In the genomic region with DNA sequence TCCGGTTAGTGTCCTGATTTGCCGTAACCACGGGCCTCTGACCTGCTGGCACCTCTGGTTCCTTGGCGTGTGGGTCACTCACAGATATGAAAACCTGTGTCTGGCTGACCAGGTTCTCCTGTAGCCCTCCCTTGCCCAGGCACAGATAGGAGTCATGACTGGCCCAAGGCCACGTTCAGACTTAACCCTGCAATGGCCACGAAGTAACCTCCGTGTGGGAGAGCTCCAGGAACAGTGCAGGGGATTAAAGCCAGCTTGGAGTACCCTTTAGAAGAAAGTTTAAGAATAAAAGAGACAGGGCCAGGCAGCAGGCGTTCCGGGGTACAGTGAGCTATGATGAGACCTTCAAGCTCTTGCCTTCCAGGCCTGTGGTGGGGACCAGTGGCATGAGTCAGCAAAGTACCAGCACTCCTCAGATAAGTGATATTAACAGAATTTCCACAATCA, we compare ENCODE assay signal across 12 cellular contexts. TPM values are rescaled to one million over a fixed set of nuclear protein-coding genes. Genes with fewer than 3 reads are reported as not detected.
DNase-seq lines count a peak whose midpoint lies in the region; ATAC-seq, FAIRE-seq and TF ChIP-seq lines count a peak whose summit lies in the region.
"Had no signal": no experiment of that assay in that cellular context is flagged by ENCODE, and none has a peak within 500 bp of the region (broad histone marks: within the 10 kb centered on the region; RNA-seq: fewer than 3 reads in every experiment).

No MANE protein-coding gene starts in this region.

- H3K36me3 ChIP-seq in K562 (ENCODE audit: control insufficient read depth, insufficient read depth, low read length): peaks cover 97% of the 10 kb centered on the region
- peaks cover 26 to 75% of the 10 kb centered on the region in 2 experiments for H3K36me3 ChIP-seq in HepG2 (replicated peaks in 1 of 2; ENCODE audit: control insufficient read depth in 1 of 2, insufficient read depth in 2 of 2, low read length in 2 of 2)
- H3K36me3 ChIP-seq: cardiac muscle cell had no signal

- H3K4me1 ChIP-seq in K562 (replicated peaks in 1 of 2; ENCODE audit: control insufficient read depth in 2 of 2, insufficient read depth in 2 of 2, low read length in 2 of 2) (peaks cover 5 to 28% of the 10 kb centered on the region in 2 experiments; a peak in 4 of 5 replicates), HepG2 (ENCODE audit: insufficient read depth, low read length) (peaks cover 18% of the 10 kb centered on the region)

- peak overlapping the region in 1 of 2 experiments; percentile 27; a peak in 1 of 4 replicates for H3K9ac ChIP-seq in K562 (ENCODE audit: insufficient read depth in 1 of 2, low read depth in 2 of 2, low read length in 2 of 2)
- H3K9ac ChIP-seq in HepG2 (ENCODE audit: insufficient read depth, low read depth, low read length): no peak overlapping the region

- H3K9me3 ChIP-seq in K562 (replicated peaks; ENCODE audit: control insufficient read depth, insufficient read depth, low read depth, low read length): no peaks in the 10 kb centered on the region
- no peaks in the 10 kb centered on the region for H3K9me3 ChIP-seq in HepG2 (ENCODE audit: low read length)

- H3K4me3 ChIP-seq in K562 (no peak overlapping the region), HepG2 (replicated peaks in 1 of 3; ENCODE audit: insufficient read depth in 1 of 3, low read depth in 2 of 3, low read length in 3 of 3) (no peak overlapping the region)
- H3K4me3 ChIP-seq: cardiac muscle cell had no signal

- no peak for DNase-seq in Right ventricle myocardium superior
- no peak for DNase-seq in Right ventricle myocardium inferior (ENCODE audit: missing footprints)
- DNase-seq in K562 (ENCODE audit: extremely low read depth in 1 of 4, low spot score in 3 of 4): peak in 1 of 4 experiments; percentile 26
- no peak for DNase-seq in HepG2 (ENCODE audit: low spot score)
- no peak for DNase-seq in nucleus accumbens (lab: John Stamatoyannopoulos, UW)
- no peak for DNase-seq in SW 1271 (lab: John Stamatoyannopoulos, UW)
- no peak for DNase-seq in NCI-H2029 (lab: John Stamatoyannopoulos, UW)
- DNase-seq: AML-193, NCI-H2171 treated with DMSO at 0.1 percent for 48 hours, T1000 had no signal

- BruUV-seq in K562 (replicated peaks; lab: Mats Ljungman, UMichigan) (no TSS peak), HepG2 (replicated peaks; lab: Mats Ljungman, UMichigan) (no TSS peak)

- 55% methylated on average over 9 of the region's 9 CpGs for WGBS in K562 (ENCODE audit: insufficient coverage, low coverage, missing lambda C conversion rate)
- 92% methylated on average over 9 of the region's 9 CpGs for WGBS in HepG2 (ENCODE audit: low lambda C conversion rate)

- peaks cover 8% of the 10 kb centered on the region for H3K79me2 ChIP-seq in K562 (ENCODE audit: control insufficient read depth, insufficient read depth, low read length)
- peaks cover 2% of the 10 kb centered on the region for H3K79me2 ChIP-seq in HepG2 (ENCODE audit: insufficient read depth, low read length)

- ATAC-seq in Right ventricle myocardium superior (ENCODE audit: poor library complexity) (peak; percentile 51), Right ventricle myocardium inferior (no peak), K562 (peak; percentile 9; the same call in 2 of the 3 replicates), HepG2 (no peak), GM21381 (IDR thresholded peaks at IDR 0.05; ENCODE audit: unreplicated experiment) (no peak)

- in situ Hi-C loops in K562 (cut with MboI): no loop called here
- in situ Hi-C loops in HepG2 (cut with HindIII; ENCODE audit: extremely low pct_ligation_motif_present, low pct_unique_long_range_greater_than_20kb): no loop called here

- FAIRE-seq in K562 (lab: Jason Lieb, UNC) (no peak), HepG2 (lab: Jason Lieb, UNC) (no peak)

- TF ChIP-seq EP300 in K562 (IDR thresholded peaks at IDR 0.05; ENCODE audit: low read length): no peak
- TF ChIP-seq EP300 in HepG2 (IDR thresholded peaks at IDR 0.05; ENCODE audit: low read depth in 2 of 2, low read length in 2 of 2): no peak
- no peak for TF ChIP-seq EP300 in HepG2 (CRISPR knock-in tag; IDR thresholded peaks at IDR 0.05; ENCODE audit: borderline replicate concordance)

- H3K27ac ChIP-seq in K562 (ENCODE audit: extremely low read depth, low read depth, low read length) (peak overlapping the region; percentile 25; the same call in 2 of the 3 replicates), HepG2 (ENCODE audit: extremely low read length, insufficient read depth, low read length) (no peak overlapping the region)
- H3K27ac ChIP-seq: cardiac muscle cell had no signal

- no peak overlapping the region for H3K4me2 ChIP-seq in K562 (ENCODE audit: insufficient read depth, low read length)
- no peak overlapping the region for H3K4me2 ChIP-seq in HepG2 (ENCODE audit: low read depth, low read length)

- CTCF ChIA-PET in K562 (lab: Yijun Ruan, JAX; ENCODE audit: low intra/inter-chr PET ratio) (no interaction called here), HepG2 (lab: Yijun Ruan, JAX; ENCODE audit: low intra/inter-chr PET ratio, low total read pairs) (no interaction called here)

- POLR2A ChIA-PET in K562 (lab: Yijun Ruan, JAX) (interaction anchor here (0.6 to 2.0 kb wide), 3 partner anchors 9 to 504 kb away, joined by 3 to 9 read pairs (median 6); no protein-coding TSS in a partner anchor), HepG2 (lab: Yijun Ruan, JAX) (no interaction called here)

- H2AFZ ChIP-seq in K562 (ENCODE audit: low read depth, low read length): no peak overlapping the region
- H2AFZ ChIP-seq in HepG2 (ENCODE audit: low read length): no peak overlapping the region

- H3K27me3 ChIP-seq in K562 (ENCODE audit: control insufficient read depth in 2 of 2, insufficient read depth in 2 of 2, low read length in 2 of 2) (no peaks in the 10 kb centered on the region), HepG2 (ENCODE audit: control insufficient read depth in 1 of 2, insufficient read depth in 2 of 2, low read length in 2 of 2) (no peaks in the 10 kb centered on the region)
- H3K27me3 ChIP-seq: cardiac muscle cell had no signal

- no peaks in the 10 kb centered on the region for H3K9me1 ChIP-seq in K562 (ENCODE audit: control insufficient read depth, insufficient read depth, low read length)

- H4K20me1 ChIP-seq in K562 (replicated peaks; ENCODE audit: control insufficient read depth, insufficient read depth, low read length): 0 out of 2 replicates have a peak, but pooled peaks cover 2% of the 10 kb centered on the region
- H4K20me1 ChIP-seq in HepG2 (ENCODE audit: insufficient read depth, low read length): no peaks in the 10 kb centered on the region

- no peak for TF ChIP-seq POLR2A in K562 (conservative IDR thresholded peaks at IDR 0.05)
- no peak for TF ChIP-seq POLR2A in HepG2 (IDR thresholded peaks at IDR 0.05; ENCODE audit: insufficient read depth in 1 of 2, low read depth in 2 of 2, low read length in 2 of 2)

- intact Hi-C loops in Right ventricle myocardium superior (cut with DNase I): no loop called here
- intact Hi-C loops in Right ventricle myocardium inferior (cut with DNase I): no loop called here
- intact Hi-C loops in K562 (cut with micrococcal nuclease): no loop called here
- intact Hi-C loops in HepG2 (cut with micrococcal nuclease; ENCODE audit: unreplicated experiment): no loop called here

- TF ChIP-seq CTCF in K562 (IDR thresholded peaks at IDR 0.05 in 2 of 3, conservative IDR thresholded peaks at IDR 0.05 in 1 of 3; ENCODE audit: insufficient read depth in 2 of 3, low read depth in 1 of 3, low read length in 3 of 3) (no peak), HepG2 (CRISPR knock-in tag; IDR thresholded peaks at IDR 0.05) (no peak)

- TF ChIP-seq RAD21 in K562 (CRISPR knock-in tag; conservative IDR thresholded peaks at IDR 0.05 in 1 of 2, IDR thresholded peaks at IDR 0.05 in 1 of 2) (no peak), HepG2 (CRISPR knock-in tag; IDR thresholded peaks at IDR 0.05) (no peak)

RNA-seq across cellular contexts. Expression of a gene that starts 25.5 kb away (rescaled TPM):
- total RNA-seq in Right ventricle myocardium superior (2.2 TPM), Right ventricle myocardium inferior (3.0 TPM), K562 (2014; rRNA removed) (35.4 and 36.1 TPM in 2 replicates), K562 (2014; rRNA removed; fragmentation: Illumina TruSeq; extraction: Trizol) (33.6 and 37.3 TPM in 2 replicates), K562 (2015; rRNA removed; fragmentation: Illumina TruSeq; extraction: Trizol) (38.9 and 41.1 TPM in 2 replicates), K562 (2021) (39.9 and 46.2 TPM in 2 replicates), HepG2 (2016; rRNA removed; fragmentation: Illumina TruSeq; extraction: Trizol) (35.5 and 41.4 TPM in 2 replicates)
- total RNA-seq in K562 (2011; cell fraction: chromatin; rRNA removed; ENCODE audit: low replicate concordance): 153 and 177 TPM in 2 replicates
- total RNA-seq in K562 (2011; cell fraction: nucleolus; rRNA removed): 96.4 and 101 TPM in 2 replicates
- 140 and 180 TPM in 2 replicates for total RNA-seq in K562 (2011; cell fraction: nucleoplasm; rRNA removed)
- polyA plus RNA-seq in K562 (2011; rRNA removed) (59.4 and 63.0 TPM in 2 replicates), K562 (2014; fragmentation: Illumina TruSeq; extraction: Trizol) (44.9 and 49.8 TPM in 2 replicates), K562 (2014; fragmentation: Nextera tagmentation; extraction: Ambion mirVana) (10 to 100 TPM; 30.6 to 38.9 TPM), K562 (2014; rRNA removed) (35.5 and 49.5 TPM in 2 replicates), HepG2 (2011; rRNA removed) (15.0 and 19.7 TPM in 2 replicates)
- 36.2 and 39.3 TPM in 2 replicates for polyA plus RNA-seq in K562 (2011; cell fraction: cytosol; rRNA removed)
- 103 and 125 TPM in 2 replicates for polyA plus RNA-seq in K562 (2011; cell fraction: nucleus; rRNA removed)
- 35.5 and 43.1 TPM in 2 replicates for polyA plus RNA-seq in K562 (2012)
- polyA minus RNA-seq in K562 (2011; rRNA and poly(A)+ RNA removed): 65.4 and 67.6 TPM in 2 replicates
- 22.3 and 36.6 TPM in 2 replicates for polyA minus RNA-seq in K562 (2011; cell fraction: cytosol; rRNA and poly(A)+ RNA removed)
- polyA minus RNA-seq in K562 (2011; cell fraction: nucleus; rRNA and poly(A)+ RNA removed): 46.7 and 67.0 TPM in 2 replicates
- 8.3 and 11.5 TPM in 2 replicates for total RNA-seq in HepG2 (2016; cell fraction: cytosol; rRNA removed; fragmentation: Illumina TruSeq; extraction: Trizol; ENCODE audit: low read depth)
- 35.8 and 39.7 TPM in 2 replicates for total RNA-seq in HepG2 (2016; cell fraction: insoluble cytoplasmic fraction; rRNA removed; fragmentation: Illumina TruSeq; extraction: Trizol)
- 17.2 and 19.2 TPM in 2 replicates for total RNA-seq in HepG2 (2016; cell fraction: membrane; rRNA removed; fragmentation: Illumina TruSeq; extraction: Trizol)
- 37.7 and 41.8 TPM in 2 replicates for total RNA-seq in HepG2 (2016; cell fraction: nucleus; rRNA removed; fragmentation: Illumina TruSeq; extraction: Trizol)
- 11.4 and 14.1 TPM in 2 replicates for polyA plus RNA-seq in HepG2 (2011; cell fraction: cytosol; rRNA removed)
- polyA plus RNA-seq in HepG2 (2011; cell fraction: nucleus; rRNA removed): 21.1 and 29.9 TPM in 2 replicates
- polyA plus RNA-seq in HepG2 (2012): 7.0 and 12.0 TPM in 2 replicates
- polyA plus RNA-seq in HepG2 (2016; cell fraction: cytosol; fragmentation: Illumina TruSeq; extraction: Trizol; ENCODE audit: low read depth): 4.1 and 8.1 TPM in 2 replicates
- polyA plus RNA-seq in HepG2 (2016; cell fraction: insoluble cytoplasmic fraction; fragmentation: Illumina TruSeq; extraction: Trizol; ENCODE audit: low read depth): 36.7 and 40.3 TPM in 2 replicates
- polyA plus RNA-seq in HepG2 (2016; cell fraction: membrane; fragmentation: Illumina TruSeq; extraction: Trizol; ENCODE audit: low read depth): 11.8 and 13.7 TPM in 2 replicates
- polyA plus RNA-seq in HepG2 (2016; cell fraction: nucleus; fragmentation: Illumina TruSeq; extraction: Trizol; ENCODE audit: insufficient read depth, low read depth): 53.5 and 60.4 TPM in 2 replicates
- 43.4 and 73.1 TPM in 2 replicates for polyA minus RNA-seq in HepG2 (2011; rRNA and poly(A)+ RNA removed; ENCODE audit: low replicate concordance)
- 7.8 and 14.2 TPM in 2 replicates for polyA minus RNA-seq in HepG2 (2011; cell fraction: cytosol; rRNA and poly(A)+ RNA removed)
- 38.0 and 52.5 TPM in 2 replicates for polyA minus RNA-seq in HepG2 (2011; cell fraction: nucleus; rRNA and poly(A)+ RNA removed)

RNA-seq across cellular contexts. Expression of a gene that starts 25.6 kb away (rescaled TPM):
- total RNA-seq in Right ventricle myocardium superior: 31.4 TPM
- total RNA-seq in Right ventricle myocardium inferior: 33.4 TPM
- total RNA-seq in K562 (2011; cell fraction: chromatin; rRNA removed; ENCODE audit: low replicate concordance): 4.5 and 5.4 TPM in 2 replicates
- total RNA-seq in K562 (2011; cell fraction: nucleolus; rRNA removed): 10.2 and 10.3 TPM in 2 replicates
- 10.8 and 23.1 TPM in 2 replicates for total RNA-seq in K562 (2011; cell fraction: nucleoplasm; rRNA removed)
- 60.9 and 67.5 TPM in 2 replicates for total RNA-seq in K562 (2014; rRNA removed)
- total RNA-seq in K562 (2014; rRNA removed; fragmentation: Illumina TruSeq; extraction: Trizol): 42.6 and 47.1 TPM in 2 replicates
- 26.7 and 43.8 TPM in 2 replicates for total RNA-seq in K562 (2015; rRNA removed; fragmentation: Illumina TruSeq; extraction: Trizol)
- 48.9 and 51.4 TPM in 2 replicates for total RNA-seq in K562 (2021)
- 82.7 and 83.2 TPM in 2 replicates for polyA plus RNA-seq in K562 (2011; rRNA removed)
- 76.4 and 103 TPM in 2 replicates for polyA plus RNA-seq in K562 (2011; cell fraction: cytosol; rRNA removed)
- 23.4 and 40.4 TPM in 2 replicates for polyA plus RNA-seq in K562 (2011; cell fraction: nucleus; rRNA removed)
- 47.2 and 87.1 TPM in 2 replicates for polyA plus RNA-seq in K562 (2012)
- 15.8 and 31.7 TPM in 2 replicates for polyA plus RNA-seq in K562 (2014; fragmentation: Illumina TruSeq; extraction: Trizol)
- 10 to 100 TPM; 32.9 to 46.6 TPM for polyA plus RNA-seq in K562 (2014; fragmentation: Nextera tagmentation; extraction: Ambion mirVana)
- polyA plus RNA-seq in K562 (2014; rRNA removed): 61.1 and 71.1 TPM in 2 replicates
- 8.6 and 11.1 TPM in 2 replicates for polyA minus RNA-seq in K562 (2011; rRNA and poly(A)+ RNA removed)
- 7.8 and 12.2 TPM in 2 replicates for polyA minus RNA-seq in K562 (2011; cell fraction: cytosol; rRNA and poly(A)+ RNA removed)
- polyA minus RNA-seq in K562 (2011; cell fraction: nucleus; rRNA and poly(A)+ RNA removed): 4.7 and 7.3 TPM in 2 replicates
- 69.1 and 72.6 TPM in 2 replicates for total RNA-seq in HepG2 (2016; rRNA removed; fragmentation: Illumina TruSeq; extraction: Trizol)
- total RNA-seq in HepG2 (2016; cell fraction: cytosol; rRNA removed; fragmentation: Illumina TruSeq; extraction: Trizol; ENCODE audit: low read depth): 60.4 and 67.3 TPM in 2 replicates
- 72.7 and 87.7 TPM in 2 replicates for total RNA-seq in HepG2 (2016; cell fraction: insoluble cytoplasmic fraction; rRNA removed; fragmentation: Illumina TruSeq; extraction: Trizol)
- 94.1 and 99.1 TPM in 2 replicates for total RNA-seq in HepG2 (2016; cell fraction: membrane; rRNA removed; fragmentation: Illumina TruSeq; extraction: Trizol)
- 23.3 and 24.3 TPM in 2 replicates for total RNA-seq in HepG2 (2016; cell fraction: nucleus; rRNA removed; fragmentation: Illumina TruSeq; extraction: Trizol)
- polyA plus RNA-seq in HepG2 (2011; rRNA removed): 75.4 and 90.8 TPM in 2 replicates
- polyA plus RNA-seq in HepG2 (2011; cell fraction: cytosol; rRNA removed): 56.6 and 90.9 TPM in 2 replicates
- 25.2 and 28.1 TPM in 2 replicates for polyA plus RNA-seq in HepG2 (2011; cell fraction: nucleus; rRNA removed)
- polyA plus RNA-seq in HepG2 (2012): 66.4 and 75.5 TPM in 2 replicates
- 77.6 and 78.5 TPM in 2 replicates for polyA plus RNA-seq in HepG2 (2016; cell fraction: cytosol; fragmentation: Illumina TruSeq; extraction: Trizol; ENCODE audit: low read depth)
- polyA plus RNA-seq in HepG2 (2016; cell fraction: insoluble cytoplasmic fraction; fragmentation: Illumina TruSeq; extraction: Trizol; ENCODE audit: low read depth): 76.5 and 83.9 TPM in 2 replicates
- polyA plus RNA-seq in HepG2 (2016; cell fraction: membrane; fragmentation: Illumina TruSeq; extraction: Trizol; ENCODE audit: low read depth): 88.1 and 94.4 TPM in 2 replicates
- 51.1 and 58.4 TPM in 2 replicates for polyA plus RNA-seq in HepG2 (2016; cell fraction: nucleus; fragmentation: Illumina TruSeq; extraction: Trizol; ENCODE audit: insufficient read depth, low read depth)
- polyA minus RNA-seq in HepG2 (2011; rRNA and poly(A)+ RNA removed; ENCODE audit: low replicate concordance): 41.5 and 57.2 TPM in 2 replicates
- 8.2 and 15.7 TPM in 2 replicates for polyA minus RNA-seq in HepG2 (2011; cell fraction: cytosol; rRNA and poly(A)+ RNA removed)
- polyA minus RNA-seq in HepG2 (2011; cell fraction: nucleus; rRNA and poly(A)+ RNA removed): 25.1 and 28.7 TPM in 2 replicates

Comparison
In these comparisons a context has a peak if more than half of its experiments do, and no peak if none do; other contexts are left out.
1. ATAC-seq: peak in Right ventricle myocardium superior (single experiment) and K562 (single experiment); none in Right ventricle myocardium inferior (single experiment), HepG2 (single experiment) and GM21381 (single experiment).